ENCODE assay signal across 9 cellular contexts in genomic region chr1:77834771-77835334, GRCh38. TPM values are rescaled to one million over a fixed set of nuclear protein-coding genes. Genes with fewer than 3 reads are reported as not detected.
DNase-seq lines count a peak whose midpoint lies in the region; TF ChIP-seq lines count a peak whose summit lies in the region.
"Had no signal": no experiment of that assay in that cellular context is flagged by ENCODE, and none has a peak within 500 bp of the region (broad histone marks: within the 10 kb centered on the region; RNA-seq: fewer than 3 reads in every experiment).

No MANE protein-coding gene starts in this region.

- CTCF ChIA-PET in OCI-LY7 (lab: Charles Lee; ENCODE audit: unreplicated experiment): no interaction called here

- WGBS in smooth muscle cell (ENCODE audit: low lambda C conversion rate): 55% methylated on average over 2 of the region's 2 CpGs

- H3K4me1 ChIP-seq in right atrium auricular region: peaks cover 0 to 65% of the 10 kb centered on the region in 2 donors
- H3K4me1 ChIP-seq in smooth muscle cell (ENCODE audit: low read depth): peaks cover 6% of the 10 kb centered on the region
- peaks cover 7% of the 10 kb centered on the region for H3K4me1 ChIP-seq in OCI-LY7 (ENCODE audit: insufficient read depth, low read length, poor library complexity, severe bottlenecking)

- TF ChIP-seq CTCF in right atrium auricular region (IDR thresholded peaks at IDR 0.05) (no peak), smooth muscle cell (IDR thresholded peaks at IDR 0.05; ENCODE audit: borderline replicate concordance, insufficient read depth, poor library complexity, severe bottlenecking) (no peak), OCI-LY7 (conservative IDR thresholded peaks at IDR 0.05; ENCODE audit: low read length) (no peak)

- intact Hi-C loops in OCI-LY7 (cut with micrococcal nuclease; ENCODE audit: unreplicated experiment): no loop called here

- peak overlapping the region; percentile 84 to 95 for H3K27ac ChIP-seq in right atrium auricular region
- peak overlapping the region; percentile 25 for H3K27ac ChIP-seq in smooth muscle cell (ENCODE audit: low read depth)
- H3K27ac ChIP-seq in OCI-LY7 (ENCODE audit: low read depth, low read length, poor library complexity, severe bottlenecking): no peak overlapping the region

- H2AFZ ChIP-seq in smooth muscle cell (ENCODE audit: low read depth): no peak overlapping the region
- no peak overlapping the region for H2AFZ ChIP-seq in OCI-LY7 (ENCODE audit: low read length)

- no peak overlapping the region for H3K4me3 ChIP-seq in right atrium auricular region
- H3K4me3 ChIP-seq in smooth muscle cell: no peak overlapping the region
- H3K4me3 ChIP-seq in OCI-LY7 (ENCODE audit: low read depth, low read length, poor library complexity, severe bottlenecking): no peak overlapping the region

- H4K20me1 ChIP-seq in smooth muscle cell (ENCODE audit: low read depth) (no peaks in the 10 kb centered on the region), OCI-LY7 (ENCODE audit: insufficient read depth, low read length) (no peaks in the 10 kb centered on the region)

- H3K9me3 ChIP-seq in right atrium auricular region: no peaks in the 10 kb centered on the region
- H3K9me3 ChIP-seq in smooth muscle cell (replicated peaks; ENCODE audit: low read depth): no peaks in the 10 kb centered on the region
- H3K9me3 ChIP-seq in OCI-LY7 (ENCODE audit: low read length): no peaks in the 10 kb centered on the region

- H3K36me3 ChIP-seq in right atrium auricular region (no peaks in the 10 kb centered on the region), smooth muscle cell (ENCODE audit: low read depth) (no peaks in the 10 kb centered on the region), OCI-LY7 (ENCODE audit: insufficient read depth, low read length) (peaks cover 6% of the 10 kb centered on the region; the same call in 1 of the 2 replicates)

- no peaks in the 10 kb centered on the region for H3K9me2 ChIP-seq in OCI-LY7 (ENCODE audit: insufficient read depth, low read length)

- no peaks in the 10 kb centered on the region for H3K79me2 ChIP-seq in smooth muscle cell (ENCODE audit: low read depth)
- H3K79me2 ChIP-seq in OCI-LY7 (ENCODE audit: insufficient read depth, low read depth, low read length): no peaks in the 10 kb centered on the region

- DNase-seq in HCEC 1CT: peak; percentile 68
- peak; percentile 69 for DNase-seq in amniotic epithelial cell (ENCODE audit: low read depth)
- DNase-seq in right atrium auricular region (ENCODE audit: low spot score): no peak
- no peak for DNase-seq in smooth muscle cell (lab: John Stamatoyannopoulos, UW; ENCODE audit: unreplicated experiment)
- DNase-seq in OCI-LY7 (ENCODE audit: low spot score): no peak
- no peak for DNase-seq in activated gamma-delta T cell (lab: John Stamatoyannopoulos, UW)
- no peak for DNase-seq in OCI-M2 (lab: John Stamatoyannopoulos, UW; ENCODE audit: unreplicated experiment)
- DNase-seq in activated T-cell treated with anti-CD3 and anti-CD28 coated beads, Interleukin-2, amount 50 U/mL, for 1 hour: no peak
- DNase-seq: activated CD4-positive, alpha-beta T cell treated with anti-CD3 and anti-CD28 coated beads for 48 hours had no signal

- H3K4me2 ChIP-seq in smooth muscle cell (no peak overlapping the region), OCI-LY7 (ENCODE audit: low read length) (no peak overlapping the region)

- H3K9ac ChIP-seq in smooth muscle cell (ENCODE audit: low read depth): no peak overlapping the region

- no TSS peak for BruUV-seq in OCI-LY7 (replicated peaks; lab: Mats Ljungman, UMichigan)

- H3F3A ChIP-seq in smooth muscle cell (ENCODE audit: low read depth): peaks cover 8% of the 10 kb centered on the region

- H3K27me3 ChIP-seq in right atrium auricular region (no peaks in the 10 kb centered on the region), smooth muscle cell (ENCODE audit: low read depth) (no peaks in the 10 kb centered on the region)

- POLR2A ChIA-PET in OCI-LY7 (lab: Charles Lee): interaction anchor here (1.5 kb wide), 1 partner anchor 161 kb away, joined by 3 read pairs; no protein-coding TSS in a partner anchor

RNA-seq across cellular contexts. Expression of gene NEXN, which starts 53.6 kb away (rescaled TPM):
- total RNA-seq in right atrium auricular region (100 to 1,000 TPM; 269 to 295 TPM), smooth muscle cell (12.5 and 16.8 TPM in 2 replicates), OCI-LY7 (2022) (0.28 TPM in 1 of 2 replicates, not detected in the other)
- polyA plus RNA-seq in smooth muscle cell: 20.2 and 28.6 TPM in 2 replicates
- not detected in 2 replicates for total RNA-seq in OCI-LY7 (2014; rRNA removed; shearing (Covaris generic))

RNA-seq across cellular contexts. Expression of gene MIGA1, which starts 55.4 kb away (rescaled TPM):
- total RNA-seq in right atrium auricular region (10 to 100 TPM in 1 of 2 donors, 1 to 10 TPM in 1; 8.5 to 10.1 TPM), smooth muscle cell (21.2 and 22.7 TPM in 2 replicates), OCI-LY7 (2022) (7.5 and 8.4 TPM in 2 replicates)
- polyA plus RNA-seq in smooth muscle cell: 6.6 and 7.1 TPM in 2 replicates
- total RNA-seq in OCI-LY7 (2014; rRNA removed; shearing (Covaris generic)): 3.7 and 5.1 TPM in 2 replicates

Comparison
In these comparisons a context has a peak if more than half of its experiments do, and no peak if none do; other contexts are left out.
1. DNase-seq: peak in HCEC 1CT (single experiment) and amniotic epithelial cell (single experiment); none in right atrium auricular region (single experiment), smooth muscle cell (single experiment), OCI-LY7 (single experiment), activated gamma-delta T cell (single experiment), OCI-M2 (single experiment) and activated T-cell treated with anti-CD3 and anti-CD28 coated beads, Interleukin-2, amount 50 U/mL, for 1 hour (single experiment).
2. RNA of gene NEXN, which starts 53.6 kb away (total RNA-seq): 269 to 295 TPM in right atrium auricular region; 12.5 to 16.8 TPM in smooth muscle cell and 0.28 TPM in OCI-LY7; every median in the first group is over 10 times any median in the second.